ENCODE assay signal across 8 cellular contexts in the genomic region with DNA sequence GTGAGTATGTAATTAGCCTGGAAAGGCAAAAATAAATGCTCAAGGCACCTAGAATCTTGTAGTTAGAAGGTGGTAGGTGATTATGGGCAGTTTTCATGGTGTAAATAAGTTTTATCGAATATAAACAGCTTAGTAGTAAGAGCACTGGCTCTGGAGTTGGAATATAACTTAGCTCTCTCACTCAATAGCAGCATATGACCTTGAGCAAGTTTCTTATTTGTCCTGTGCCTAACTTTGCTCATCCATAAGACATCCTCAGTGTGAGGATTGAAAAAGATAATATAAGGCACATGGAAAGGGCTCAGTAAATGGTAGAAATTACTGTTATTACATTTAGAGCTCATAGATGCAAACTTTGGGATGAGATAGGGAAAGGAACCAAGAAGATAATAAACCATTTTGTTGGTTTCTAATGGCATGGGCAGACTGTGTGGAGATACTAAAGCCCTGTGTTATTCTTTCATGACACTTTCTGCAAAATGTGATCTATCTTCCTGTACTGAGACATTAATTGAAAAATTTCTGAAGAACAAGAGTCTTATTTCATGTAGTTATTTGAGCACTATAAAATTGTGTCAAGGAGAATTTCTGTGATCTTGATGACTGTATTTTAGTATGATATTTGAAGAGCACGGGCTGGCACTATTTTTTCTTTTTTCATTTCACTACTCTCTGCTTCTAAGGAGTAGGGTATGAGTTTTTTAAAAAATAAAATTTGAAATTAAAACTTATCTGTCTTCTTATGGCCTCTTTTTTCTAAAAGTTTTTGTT. TPM values are rescaled to one million over a fixed set of nuclear protein-coding genes. Genes with fewer than 3 reads are reported as not detected.
DNase-seq lines count a peak whose midpoint lies in the region; ATAC-seq, FAIRE-seq and TF ChIP-seq lines count a peak whose summit lies in the region.

No MANE protein-coding gene starts in this region.

- H3K4me1 Mint-ChIP-seq in H9 = peaks cover 25 to 34% of the 10 kb centered on the region in 2 experiments

- H3K27ac Mint-ChIP-seq in H9 = no peak overlapping the region

- H3K9me3 ChIP-seq in H9 (ENCODE audit: control insufficient read depth, low read depth, low read length) (no peaks in the 10 kb centered on the region), skeletal muscle tissue (ENCODE audit: control insufficient read depth in 3 of 3, low read length in 3 of 3) (no peaks in the 10 kb centered on the region), small intestine (ENCODE audit: control insufficient read depth, low read depth) (no peaks in the 10 kb centered on the region)

- no peak overlapping the region for H4K5ac ChIP-seq in H9 (ENCODE audit: insufficient read length, low read depth, low read length)

- H3K4me2 ChIP-seq in H9 (ENCODE audit: insufficient read depth, insufficient read length, low read length) = peak overlapping the region; percentile 6

- no peak overlapping the region for H3K4ac ChIP-seq in H9 (ENCODE audit: low read depth, low read length)

- H3K4me3 ChIP-seq in skeletal muscle tissue (ENCODE audit: low read length in 3 of 3) (peak overlapping the region; percentile 95 to 98 (median 98)), small intestine (ENCODE audit: low read depth in 1 of 2, low read length in 2 of 2) (peak overlapping the region in 1 of 2 donors; percentile 76)

- no peaks in the 10 kb centered on the region for H4K20me1 ChIP-seq in H9 (ENCODE audit: control insufficient read depth, insufficient read depth, insufficient read length)

- H3K18ac ChIP-seq in H9 (ENCODE audit: insufficient read length, low read depth, low read length) = no peak overlapping the region

- no peak overlapping the region for H2BK12ac ChIP-seq in H9 (ENCODE audit: insufficient read length, low read depth, low read length)

- H3T11ph ChIP-seq in H9 (ENCODE audit: low read length) = no peak overlapping the region

- H3K23me2 ChIP-seq in H9 (ENCODE audit: insufficient read length, low read depth, low read length, poor library complexity, severe bottlenecking) = peaks cover 11% of the 10 kb centered on the region

- H4K91ac ChIP-seq in H9 (ENCODE audit: insufficient read length, low read depth, low read length) = no peak overlapping the region

- no peak overlapping the region for H2AFZ ChIP-seq in H9 (ENCODE audit: low read length)

- TF ChIP-seq CTCF in H9 (conservative IDR thresholded peaks at IDR 0.05) = no peak

- H3K14ac ChIP-seq in H9 (ENCODE audit: insufficient read depth, low read length) = no peak overlapping the region

- no peak overlapping the region for H2BK15ac ChIP-seq in H9 (ENCODE audit: low read depth, low read length)

- no CpG with 5 or more reads among the region's 2 CpGs for WGBS in H9 (ENCODE audit: extremely low coverage, insufficient read length, low lambda C conversion rate)
- 21 to 43% (median 35%) methylated on average over 2 of the region's 2 CpGs for WGBS in small intestine, 3 donors

- no peaks in the 10 kb centered on the region for H3K79me2 ChIP-seq in H9 (ENCODE audit: insufficient read depth, low read length)

- DNase-seq in H9 (no peak), fibroblast of peridontal ligament (ENCODE audit: extremely low read depth) (peak; percentile 10), small intestine (no peak), foreskin melanocyte (no peak)
- no peak for DNase-seq in stimulated activated CD4-positive, alpha-beta T cell treated with anti-CD3 and anti-CD28 coated beads, Interleukin-2, amount 100 ng/mL, for 48 hours

- no peak overlapping the region for H3K56ac ChIP-seq in H9 (ENCODE audit: insufficient read length, low read depth, low read length)

- H3K9ac ChIP-seq in H9 (ENCODE audit: extremely low read depth, insufficient read length, low read length) = no peak overlapping the region
- peak overlapping the region; percentile 13 to 63 (median 42) for H3K9ac ChIP-seq in skeletal muscle tissue (ENCODE audit: low read depth in 1 of 3, low read length in 3 of 3)

- no peak overlapping the region for H2BK20ac ChIP-seq in H9 (ENCODE audit: low read depth, low read length, poor library complexity, severe bottlenecking)

- H2BK5ac ChIP-seq in H9 (ENCODE audit: insufficient read length, low read length) = no peak overlapping the region

- peaks cover 2% of the 10 kb centered on the region; the same call in 1 of the 2 replicates for H3K27me3 Mint-ChIP-seq in H9 (ENCODE audit: low read depth)

- H3K36me3 Mint-ChIP-seq in H9 (ENCODE audit: insufficient read depth in 1 of 3, low read depth in 3 of 3) = no peaks in the 10 kb centered on the region; a peak in 1 of 7 replicates

- H4K8ac ChIP-seq in H9 (replicated peaks; ENCODE audit: insufficient read length, low read depth, low read length) = no peak overlapping the region

- no peak overlapping the region for H2BK120ac ChIP-seq in H9 (ENCODE audit: low read depth, low read length, poor library complexity, severe bottlenecking)

- H3K79me1 ChIP-seq in H9 (ENCODE audit: insufficient read depth, low read depth, low read length, poor library complexity, severe bottlenecking) = no peaks in the 10 kb centered on the region

- no peak overlapping the region for H2AK5ac ChIP-seq in H9 (ENCODE audit: insufficient read length, low read length)

- no peak overlapping the region for H3K4me3 Mint-ChIP-seq in H9

- H3K4me1 ChIP-seq in H9 (ENCODE audit: insufficient read depth, low read length) (peaks cover 3% of the 10 kb centered on the region; the same call in 1 of the 2 replicates), skeletal muscle tissue (ENCODE audit: control insufficient read depth in 3 of 3, insufficient read depth in 3 of 3, low read length in 3 of 3) (peaks cover 14 to 23% (median 18%) of the 10 kb centered on the region in 3 donors), small intestine (ENCODE audit: control insufficient read depth in 2 of 2, insufficient read depth in 1 of 2, low read depth in 1 of 2, low read length in 1 of 2) (peaks cover 0 to 3% of the 10 kb centered on the region in 2 donors)

- no peaks in the 10 kb centered on the region for H3K27me3 ChIP-seq in H9 (ENCODE audit: insufficient read depth, low read length)
- no peaks in the 10 kb centered on the region for H3K27me3 ChIP-seq in skeletal muscle tissue (ENCODE audit: control insufficient read depth in 3 of 3, insufficient read depth in 3 of 3, low read length in 3 of 3)
- no peaks in the 10 kb centered on the region for H3K27me3 ChIP-seq in small intestine (ENCODE audit: control insufficient read depth in 2 of 2, insufficient read depth in 2 of 2, low read length in 2 of 2)

- ATAC-seq in SK-N-SH treated with all-trans-retinoic acid at 6 μM for 48 hours (peak; percentile 10; the same call in 2 of the 3 replicates), GM19023 (IDR thresholded peaks at IDR 0.05; ENCODE audit: unreplicated experiment) (no peak)

- FAIRE-seq in small intestine (lab: Jason Lieb, UNC) = no peak

- no peaks in the 10 kb centered on the region for H3K9me3 Mint-ChIP-seq in H9

- H3K27ac ChIP-seq in H9 (ENCODE audit: insufficient read length, low read depth, low read length) (no peak overlapping the region), skeletal muscle tissue (ENCODE audit: low read depth, low read length) (no peak overlapping the region), small intestine (ENCODE audit: low read depth in 1 of 2, low read length in 1 of 2) (peak overlapping the region in 1 of 2 donors; percentile 32)

- no peaks in the 10 kb centered on the region for H3K36me3 ChIP-seq in skeletal muscle tissue (ENCODE audit: control insufficient read depth in 3 of 3, insufficient read depth in 3 of 3, low read length in 3 of 3)
- H3K36me3 ChIP-seq in small intestine (ENCODE audit: control insufficient read depth in 2 of 2, insufficient read depth in 2 of 2, low read length in 2 of 2) = no peaks in the 10 kb centered on the region

- H3K23ac ChIP-seq in H9 (ENCODE audit: insufficient read length, low read depth, low read length) = no peak overlapping the region

TF ChIP-seq in SK-N-SH treated with all-trans-retinoic acid at 6 μM for 48 hours, 23 proteins besides CTCF, POLR2A, EP300 and RAD21 (continues in another document):
- no peak for TF ChIP-seq ISL1 (CRISPR knock-in tag; IDR thresholded peaks at IDR 0.05)
- no peak for TF ChIP-seq TOX (CRISPR knock-in tag; IDR thresholded peaks at IDR 0.05; ENCODE audit: borderline replicate concordance)
- TF ChIP-seq, protein P1, sequence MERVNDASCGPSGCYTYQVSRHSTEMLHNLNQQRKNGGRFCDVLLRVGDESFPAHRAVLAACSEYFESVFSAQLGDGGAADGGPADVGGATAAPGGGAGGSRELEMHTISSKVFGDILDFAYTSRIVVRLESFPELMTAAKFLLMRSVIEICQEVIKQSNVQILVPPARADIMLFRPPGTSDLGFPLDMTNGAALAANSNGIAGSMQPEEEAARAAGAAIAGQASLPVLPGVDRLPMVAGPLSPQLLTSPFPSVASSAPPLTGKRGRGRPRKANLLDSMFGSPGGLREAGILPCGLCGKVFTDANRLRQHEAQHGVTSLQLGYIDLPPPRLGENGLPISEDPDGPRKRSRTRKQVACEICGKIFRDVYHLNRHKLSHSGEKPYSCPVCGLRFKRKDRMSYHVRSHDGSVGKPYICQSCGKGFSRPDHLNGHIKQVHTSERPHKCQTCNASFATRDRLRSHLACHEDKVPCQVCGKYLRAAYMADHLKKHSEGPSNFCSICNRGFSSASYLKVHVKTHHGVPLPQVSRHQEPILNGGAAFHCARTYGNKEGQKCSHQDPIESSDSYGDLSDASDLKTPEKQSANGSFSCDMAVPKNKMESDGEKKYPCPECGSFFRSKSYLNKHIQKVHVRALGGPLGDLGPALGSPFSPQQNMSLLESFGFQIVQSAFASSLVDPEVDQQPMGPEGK (CRISPR knock-in tag; IDR thresholded peaks at IDR 0.05; ENCODE audit: borderline replicate concordance) = no peak
- no peak for TF ChIP-seq ZNF565 (CRISPR knock-in tag; conservative IDR thresholded peaks at IDR 0.05; ENCODE audit: low read depth)
- TF ChIP-seq OSR1 (CRISPR knock-in tag; IDR thresholded peaks at IDR 0.05) = no peak
- no peak for TF ChIP-seq ZNF8 (CRISPR knock-in tag; IDR thresholded peaks at IDR 0.05)
- TF ChIP-seq, protein P2, sequence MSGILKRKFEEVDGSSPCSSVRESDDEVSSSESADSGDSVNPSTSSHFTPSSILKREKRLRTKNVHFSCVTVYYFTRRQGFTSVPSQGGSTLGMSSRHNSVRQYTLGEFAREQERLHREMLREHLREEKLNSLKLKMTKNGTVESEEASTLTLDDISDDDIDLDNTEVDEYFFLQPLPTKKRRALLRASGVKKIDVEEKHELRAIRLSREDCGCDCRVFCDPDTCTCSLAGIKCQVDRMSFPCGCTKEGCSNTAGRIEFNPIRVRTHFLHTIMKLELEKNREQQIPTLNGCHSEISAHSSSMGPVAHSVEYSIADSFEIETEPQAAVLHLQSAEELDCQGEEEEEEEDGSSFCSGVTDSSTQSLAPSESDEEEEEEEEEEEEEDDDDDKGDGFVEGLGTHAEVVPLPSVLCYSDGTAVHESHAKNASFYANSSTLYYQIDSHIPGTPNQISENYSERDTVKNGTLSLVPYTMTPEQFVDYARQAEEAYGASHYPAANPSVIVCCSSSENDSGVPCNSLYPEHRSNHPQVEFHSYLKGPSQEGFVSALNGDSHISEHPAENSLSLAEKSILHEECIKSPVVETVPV (CRISPR knock-in tag; IDR thresholded peaks at IDR 0.05) = no peak

RNA-seq across cellular contexts. Expression of gene SLK, which starts 3.1 kb away (rescaled TPM):
- total RNA-seq in H9 (2021) (18.4 and 21.0 TPM in 2 replicates), skeletal muscle tissue (30.3 TPM)
- polyA plus RNA-seq in small intestine = 10 to 100 TPM; 11.2 to 15.4 (median 13.1) TPM

RNA-seq across cellular contexts. Expression of gene STN1, which starts 52.1 kb away (rescaled TPM):
- total RNA-seq in H9 (2021) = 10.8 and 11.3 TPM in 2 replicates
- 20.9 TPM for total RNA-seq in skeletal muscle tissue
- 10 to 100 TPM; 11.2 to 18.1 (median 16.8) TPM for polyA plus RNA-seq in small intestine
